12 cellular contexts compared by ENCODE assay signal in genomic region chr1:53123462-53124129, GRCh38. TPM values are rescaled to one million over a fixed set of nuclear protein-coding genes. Genes with fewer than 3 reads are reported as not detected.
DNase-seq lines count a peak whose midpoint lies in the region; ATAC-seq and TF ChIP-seq lines count a peak whose summit lies in the region.
"Had no signal": no experiment of that assay in that cellular context is flagged by ENCODE, and none has a peak within 500 bp of the region (broad histone marks: within the 10 kb centered on the region; RNA-seq: fewer than 3 reads in every experiment).

No MANE protein-coding gene starts in this region.

- no peak for TF ChIP-seq EP300 in esophagus muscularis mucosa (IDR thresholded peaks at IDR 0.05)

- 64% methylated on average over 10 of the region's 18 CpGs for WGBS in esophagus muscularis mucosa

- peak in 1 of 2 donors; percentile 39 for ATAC-seq in lower lobe of right lung
- ATAC-seq in HG03378 (IDR thresholded peaks at IDR 0.05; ENCODE audit: unreplicated experiment): no peak
- ATAC-seq in GM19463 (IDR thresholded peaks at IDR 0.05; ENCODE audit: unreplicated experiment): no peak

- H3K4me1 ChIP-seq in esophagus muscularis mucosa (peaks cover 22 to 63% (median 52%) of the 10 kb centered on the region in 4 donors), lower lobe of right lung (peaks cover 28% of the 10 kb centered on the region)

- H3K9me3 ChIP-seq in esophagus muscularis mucosa (no peaks in the 10 kb centered on the region), lower lobe of right lung (no peaks in the 10 kb centered on the region)
- H3K9me3 ChIP-seq: SJSA1 had no signal

- H3K36me3 ChIP-seq in esophagus muscularis mucosa (no peaks in the 10 kb centered on the region), lower lobe of right lung (no peaks in the 10 kb centered on the region)
- H3K36me3 ChIP-seq: SJSA1 had no signal

- TF ChIP-seq CTCF in esophagus muscularis mucosa (IDR thresholded peaks at IDR 0.05) (no peak), lower lobe of right lung (IDR thresholded peaks at IDR 0.05) (no peak)

- no peak for TF ChIP-seq POLR2A in esophagus muscularis mucosa (IDR thresholded peaks at IDR 0.05; ENCODE audit: low read depth)

- peak overlapping the region; percentile 57 to 79 (median 69) for H3K27ac ChIP-seq in esophagus muscularis mucosa (replicated peaks in 1 of 4)
- H3K27ac ChIP-seq in lower lobe of right lung: peak overlapping the region; percentile 56
- H3K27ac ChIP-seq in skin epidermis: peak overlapping the region in 20 of 21 experiments; percentile 28 to 91 (median 72)
- H3K27ac ChIP-seq: SJSA1 had no signal

- H3K4me3 ChIP-seq in esophagus muscularis mucosa (no peak overlapping the region), lower lobe of right lung (no peak overlapping the region), skin epidermis (no peak overlapping the region)
- H3K4me3 ChIP-seq: SJSA1 had no signal

- intact Hi-C loops in esophagus muscularis mucosa (cut with DNase I): no loop called here
- intact Hi-C loops in lower lobe of right lung (cut with DNase I): no loop called here

- DNase-seq in GM03348 (ENCODE audit: low spot score): peak; percentile 75
- DNase-seq in esophagus muscularis mucosa (ENCODE audit: extremely low spot score): no peak
- peak; percentile 47 for DNase-seq in lower lobe of right lung
- no peak for DNase-seq in NCI-H1417 (lab: John Stamatoyannopoulos, UW)
- DNase-seq in activated CD8-positive, alpha-beta memory T cell treated with anti-CD3 and anti-CD28 coated beads, Interleukin-2, amount 50 U/mL, for 48 hours: no peak
- DNase-seq: NCI-H187 treated with DMSO at 0.1 percent for 48 hours, small intestine had no signal

- H3K27me3 ChIP-seq in esophagus muscularis mucosa (no peaks in the 10 kb centered on the region), lower lobe of right lung (ENCODE audit: low read depth) (no peaks in the 10 kb centered on the region)
- H3K27me3 ChIP-seq: SJSA1 had no signal

RNA-seq across cellular contexts. Expression of gene SLC1A7, which starts 18.8 kb away (rescaled TPM):
- 1 to 10 TPM in 1 of 4 donors, under 1 TPM in 3; 0.45 to 3.7 (median 0.84) TPM for total RNA-seq in esophagus muscularis mucosa
- 0.68 TPM for total RNA-seq in lower lobe of right lung
- total RNA-seq: activated CD8-positive, alpha-beta memory T cell treated with anti-CD3 and anti-CD28 coated beads for 36 hours had no signal

Comparison
In these comparisons a context has a peak if more than half of its experiments do, and no peak if none do; other contexts are left out.
1. DNase-seq: peak in GM03348 (single experiment) and lower lobe of right lung (single experiment); none in esophagus muscularis mucosa (single experiment), NCI-H1417 (0 of 3) and activated CD8-positive, alpha-beta memory T cell treated with anti-CD3 and anti-CD28 coated beads, Interleukin-2, amount 50 U/mL, for 48 hours (single experiment).
2. Peak in every context shown above with its lines, with median percentiles within 50 percentile points of each other: H3K27ac ChIP-seq.